ENCODE assay signal across 8 cellular contexts in genomic region chr17:14308636-14308964, GRCh38. TPM values are rescaled to one million over a fixed set of nuclear protein-coding genes. Genes with fewer than 3 reads are reported as not detected.
DNase-seq lines count a peak whose midpoint lies in the region; ATAC-seq and TF ChIP-seq lines count a peak whose summit lies in the region.

No MANE protein-coding gene starts in this region.

- H3K4me3 Mint-ChIP-seq in T-helper 1 cell treated with Interleukin-12 subunit alpha and Interleukin-12 subunit beta and Interleukin-4 antibody, amounts not matched to agents 30 μg/mL and 1 μg/mL, for 36 hours = peak overlapping the region; percentile 76

- intact Hi-C loops in spleen (cut with DNase I; ENCODE audit: low total_unique reads) = no loop called here

- H3K27me3 ChIP-seq in adipocyte (replicated peaks; ENCODE audit: control insufficient read depth, insufficient read depth, low read length) (no peaks in the 10 kb centered on the region), kidney epithelial cell (ENCODE audit: control insufficient read depth, insufficient read depth, low read length) (no peaks in the 10 kb centered on the region), spleen (replicated peaks in 1 of 7) (peaks cover 0 to 24% (median 17%) of the 10 kb centered on the region in 7 donors)

- peaks cover 55% of the 10 kb centered on the region for H3K36me3 Mint-ChIP-seq in T-helper 1 cell treated with Interleukin-12 subunit alpha and Interleukin-12 subunit beta and Interleukin-4 antibody, amounts not matched to agents 30 μg/mL and 1 μg/mL, for 36 hours (ENCODE audit: low read depth)

- peaks cover 5% of the 10 kb centered on the region for H3K36me3 ChIP-seq in adipocyte (ENCODE audit: control insufficient read depth, insufficient read depth, low read length, severe bottlenecking)
- H3K36me3 ChIP-seq in kidney epithelial cell (ENCODE audit: control insufficient read depth, insufficient read depth, low read length) = no peaks in the 10 kb centered on the region
- H3K36me3 ChIP-seq in spleen = peaks cover 0 to 5% (median 0%) of the 10 kb centered on the region in 6 donors

- H3K27ac Mint-ChIP-seq in T-helper 1 cell treated with Interleukin-12 subunit alpha and Interleukin-12 subunit beta and Interleukin-4 antibody, amounts not matched to agents 30 μg/mL and 1 μg/mL, for 36 hours = peak overlapping the region; percentile 53

- ATAC-seq in GM18870 (IDR thresholded peaks at IDR 0.05; ENCODE audit: unreplicated experiment) = no peak
- ATAC-seq in GM21786 (IDR thresholded peaks at IDR 0.05; ENCODE audit: unreplicated experiment) = no peak

- no peaks in the 10 kb centered on the region for H3K9me3 ChIP-seq in adipocyte (ENCODE audit: control insufficient read depth, low read length)
- H3K9me3 ChIP-seq in spleen = no peaks in the 10 kb centered on the region

- TF ChIP-seq POLR2A in spleen (IDR thresholded peaks at IDR 0.05) = no peak

- H3K9me3 Mint-ChIP-seq in T-helper 1 cell treated with Interleukin-12 subunit alpha and Interleukin-12 subunit beta and Interleukin-4 antibody, amounts not matched to agents 30 μg/mL and 1 μg/mL, for 36 hours = no peaks in the 10 kb centered on the region

- H3K27me3 Mint-ChIP-seq in T-helper 1 cell treated with Interleukin-12 subunit alpha and Interleukin-12 subunit beta and Interleukin-4 antibody, amounts not matched to agents 30 μg/mL and 1 μg/mL, for 36 hours (ENCODE audit: low read depth) = no peaks in the 10 kb centered on the region

- no peak for TF ChIP-seq CTCF in kidney epithelial cell (IDR thresholded peaks at IDR 0.05; ENCODE audit: insufficient read depth, low read length, poor library complexity, severe bottlenecking)
- no peak for TF ChIP-seq CTCF in spleen (IDR thresholded peaks at IDR 0.05 in 8 of 11, conservative IDR thresholded peaks at IDR 0.05 in 3 of 11)

- peak overlapping the region; percentile 83 for H3K4me3 ChIP-seq in adipocyte (ENCODE audit: low read length)
- peak overlapping the region; percentile 50 for H3K4me3 ChIP-seq in kidney epithelial cell (ENCODE audit: low read depth, low read length)
- peak overlapping the region; percentile 30 to 77 (median 50) for H3K4me3 ChIP-seq in spleen

- DNase-seq in T-helper 1 cell = no peak
- no peak for DNase-seq in adipocyte (ENCODE audit: low read depth)
- no peak for DNase-seq in kidney epithelial cell (ENCODE audit: low read depth)
- no peak for DNase-seq in spleen
- DNase-seq in NCI-H510A (lab: John Stamatoyannopoulos, UW) = no peak

- peak overlapping the region in 6 of 8 donors; percentile 16 to 81 (median 78) for H3K27ac ChIP-seq in spleen

- H3K9ac ChIP-seq in adipocyte (ENCODE audit: low read length) = peak overlapping the region; percentile 50

- peaks cover 58% of the 10 kb centered on the region for H3K4me1 Mint-ChIP-seq in T-helper 1 cell treated with Interleukin-12 subunit alpha and Interleukin-12 subunit beta and Interleukin-4 antibody, amounts not matched to agents 30 μg/mL and 1 μg/mL, for 36 hours (ENCODE audit: low read depth)

- 57 to 76% (median 67%) methylated on average over 4 of the region's 4 CpGs for WGBS in spleen, 5 donors

- H3K4me1 ChIP-seq in adipocyte (ENCODE audit: control insufficient read depth, insufficient read depth, low read length) (peaks cover 62% of the 10 kb centered on the region), spleen (peaks cover 22 to 88% (median 62%) of the 10 kb centered on the region in 6 donors)

RNA-seq across cellular contexts. Expression of gene HS3ST3B1, which starts 7.7 kb away (rescaled TPM):
- total RNA-seq in kidney epithelial cell (25.1 and 25.2 TPM in 2 replicates), spleen (10 to 100 TPM in 6 of 7 donors, 1 to 10 TPM in 1; 8.2 to 17.9 (median 13.7) TPM)
- 1 to 10 TPM; 1.3 to 2.5 (median 1.7) TPM for polyA plus RNA-seq in spleen
